In the genomic region with DNA sequence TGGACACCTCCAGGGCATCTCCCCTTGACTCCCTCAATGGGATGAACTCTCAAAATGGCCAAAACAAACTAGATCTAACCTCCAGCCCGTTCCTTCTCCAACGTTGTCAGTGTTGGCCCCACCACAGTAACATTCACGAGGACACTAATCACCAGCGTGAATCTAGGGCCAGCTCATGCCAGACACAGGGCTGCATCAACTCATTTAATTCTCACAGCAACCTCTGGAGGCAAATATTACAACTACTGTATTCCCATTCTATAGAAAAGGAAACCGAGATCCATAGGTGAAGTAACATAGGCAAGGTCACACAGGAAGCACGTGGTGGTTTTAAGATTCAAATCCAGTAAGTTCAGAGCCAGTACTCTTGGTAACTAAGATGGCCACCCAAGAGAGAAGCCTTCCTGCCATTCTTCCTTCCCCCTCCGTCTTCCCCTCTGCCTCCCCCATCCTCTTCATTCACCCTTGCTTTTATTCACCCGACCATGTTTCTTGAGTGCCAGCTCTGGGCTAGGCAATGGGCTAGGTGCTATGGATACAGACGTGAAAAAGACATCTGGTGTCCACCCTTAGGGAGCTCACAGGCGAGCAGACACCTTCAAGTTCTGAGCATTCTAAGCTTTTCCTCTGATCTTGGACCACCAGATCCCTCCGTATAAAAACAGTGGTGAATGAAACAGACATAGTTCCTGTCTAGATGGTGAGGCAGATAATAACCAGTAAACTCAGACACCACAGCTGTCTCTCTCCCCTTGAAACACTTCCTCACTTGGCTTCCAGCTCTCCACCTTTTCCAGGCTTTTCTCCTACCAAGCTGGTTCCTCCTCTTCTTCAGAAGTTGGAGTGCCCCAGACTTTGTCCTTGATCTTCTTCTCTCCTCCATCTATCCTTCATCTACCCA, we compare ENCODE assay signal across 1 cellular context.
TF ChIP-seq lines count a peak whose summit lies in the region.

No MANE protein-coding gene starts in this region.

TF ChIP-seq in endothelial cell of umbilical vein, 7 proteins besides CTCF, POLR2A, EP300 and RAD21:
- TF ChIP-seq POLR2AphosphoS5 (IDR thresholded peaks at IDR 0.05; ENCODE audit: insufficient read depth, low read depth, low read length) (no peak), MYC (IDR thresholded peaks at IDR 0.05; ENCODE audit: low read depth, low read length) (no peak), JUN (IDR thresholded peaks at IDR 0.05; ENCODE audit: borderline replicate concordance, insufficient read depth, insufficient read length, low read depth) (no peak), EZH2 (IDR thresholded peaks at IDR 0.05; ENCODE audit: borderline replicate concordance, low read depth, low read length, severe bottlenecking) (no peak), FOS (IDR thresholded peaks at IDR 0.05; ENCODE audit: borderline replicate concordance, insufficient read depth, low read length) (no peak), GATA2 (IDR thresholded peaks at IDR 0.05; ENCODE audit: insufficient read depth, insufficient read length, low read depth, low read length) (no peak)
- TF ChIP-seq, protein P1, sequence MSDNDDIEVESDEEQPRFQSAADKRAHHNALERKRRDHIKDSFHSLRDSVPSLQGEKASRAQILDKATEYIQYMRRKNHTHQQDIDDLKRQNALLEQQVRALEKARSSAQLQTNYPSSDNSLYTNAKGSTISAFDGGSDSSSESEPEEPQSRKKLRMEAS (IDR thresholded peaks at IDR 0.05; ENCODE audit: insufficient read depth, insufficient read length): no peak
